19 cellular contexts compared by ENCODE assay signal in the genomic region with DNA sequence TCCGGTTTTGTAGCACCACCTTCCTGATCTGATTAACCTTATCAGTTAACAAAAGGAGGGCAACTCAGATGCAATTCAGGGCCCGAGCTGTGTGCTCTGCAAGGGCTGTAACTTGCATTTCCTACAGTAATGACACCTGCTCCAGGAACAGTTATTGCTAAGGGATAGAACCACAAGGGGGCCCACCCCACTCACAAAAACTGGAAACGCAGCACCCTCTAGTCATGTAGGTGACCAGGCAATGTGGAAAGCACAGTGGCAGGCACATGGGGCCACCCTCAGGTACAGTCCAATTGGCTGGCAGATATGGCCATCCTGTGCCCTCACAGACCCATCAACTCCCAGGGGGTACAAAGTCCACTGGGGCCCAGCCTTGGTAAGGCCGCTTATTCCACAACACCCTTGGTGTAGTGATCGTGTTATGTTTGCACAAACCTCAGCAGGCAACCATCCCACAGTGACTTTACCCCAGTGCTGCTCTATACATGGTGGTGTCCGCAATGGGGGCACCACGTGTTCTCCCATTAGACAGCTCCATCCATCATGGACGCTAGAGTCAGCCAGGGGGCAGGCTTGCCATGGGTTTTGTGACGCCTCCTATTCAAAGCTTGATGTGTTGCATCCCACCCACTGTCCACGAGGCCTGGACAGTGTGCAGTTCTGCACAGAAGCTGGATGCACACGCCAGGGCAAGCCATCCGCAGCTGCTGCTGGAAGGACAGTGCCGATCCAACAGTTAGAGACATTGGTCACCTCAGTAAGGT. TPM values are rescaled to one million over a fixed set of nuclear protein-coding genes. Genes with fewer than 3 reads are reported as not detected.
"Had no signal": no experiment of that assay in that cellular context is flagged by ENCODE, and none has a peak within 500 bp of the region (broad histone marks: within the 10 kb centered on the region; RNA-seq: fewer than 3 reads in every experiment).

No MANE protein-coding gene starts in this region.

- H3K4me1 Mint-ChIP-seq: activated CD4-positive, alpha-beta T cell treated with anti-CD3 and anti-CD28 coated beads, Interleukin-2, amount 10 ng/mL, durations not matched to agents 24 days and 14 days; stimulated activated naive CD8-positive, alpha-beta T cell treated with anti-CD3 and anti-CD28 coated beads, Interleukin-15, amount 100 ng/mL, for 72 hours had no signal

- H3K4me3 Mint-ChIP-seq: activated CD4-positive, alpha-beta T cell treated with anti-CD3 and anti-CD28 coated beads, Interleukin-2, amount 10 ng/mL, durations not matched to agents 24 days and 14 days; nephron; stimulated activated naive CD8-positive, alpha-beta T cell treated with anti-CD3 and anti-CD28 coated beads, Interleukin-15, amount 100 ng/mL, for 72 hours had no signal

- H3K27me3 Mint-ChIP-seq: activated CD4-positive, alpha-beta T cell treated with anti-CD3 and anti-CD28 coated beads, Interleukin-2, amount 10 ng/mL, durations not matched to agents 24 days and 14 days; stimulated activated naive CD8-positive, alpha-beta T cell treated with anti-CD3 and anti-CD28 coated beads, Interleukin-15, amount 100 ng/mL, for 72 hours had no signal

- H3K27me3 ChIP-seq: brain microvascular endothelial cell, foreskin keratinocyte, left lung, testis had no signal

- H3K27ac Mint-ChIP-seq: activated CD4-positive, alpha-beta T cell treated with anti-CD3 and anti-CD28 coated beads, Interleukin-2, amount 10 ng/mL, durations not matched to agents 24 days and 14 days; activated naive CD4-positive, alpha-beta T cell treated with anti-CD3 and anti-CD28 coated beads, Interleukin-2, amount 50 U/mL, for 72 hours; activated T-helper 2 cell treated with anti-CD3 and anti-CD28 coated beads, Interferon-gamma antibody, Interleukin-2, Interleukin-4, amounts not matched to agents 10 μg/mL and 5 μg/mL and 100 μg/mL, durations not matched to agents 14 hours and 24 hours and 36 hours; stimulated activated naive CD8-positive, alpha-beta T cell treated with anti-CD3 and anti-CD28 coated beads, Interleukin-15, amount 100 ng/mL, for 72 hours had no signal

- H3K4me3 ChIP-seq: left lung, testis had no signal

- FAIRE-seq: islet of Langerhans, urothelium cell line had no signal

- DNase-seq: activated CD4-positive, alpha-beta T cell treated with anti-CD3 and anti-CD28 coated beads, Interleukin-2, amount 10 ng/mL, durations not matched to agents 24 days and 14 days; amniotic stem cell; brain microvascular endothelial cell; foreskin keratinocyte; head of caudate nucleus; left lung; mesenchymal stem cell; stimulated activated CD4-positive, alpha-beta T cell treated with anti-CD3 and anti-CD28 coated beads, Interleukin-4, amount 100 ng/mL, for 24 hours; stimulated activated naive CD8-positive, alpha-beta T cell treated with anti-CD3 and anti-CD28 coated beads, Interleukin-15, amount 100 ng/mL, for 72 hours; T1000; testis had no signal

- H3K4me1 ChIP-seq: foreskin keratinocyte, left lung, testis had no signal

- H3K27ac ChIP-seq: brain microvascular endothelial cell, foreskin keratinocyte, left lung, testis had no signal

- H3K9me3 Mint-ChIP-seq: nephron had no signal

- H3K36me3 ChIP-seq: brain microvascular endothelial cell, left lung had no signal

- H3K9me3 ChIP-seq: testis had no signal

- ATAC-seq: activated naive CD4-positive, alpha-beta T cell treated with anti-CD3 and anti-CD28 coated beads, Interleukin-2, amount 50 U/mL, for 72 hours; esophagus mucosa; left lung; stimulated activated naive CD8-positive, alpha-beta T cell treated with anti-CD3 and anti-CD28 coated beads, Interleukin-15, amount 100 ng/mL, for 72 hours had no signal

RNA-seq across cellular contexts. Expression of gene RNF133, which starts 9.4 kb away (rescaled TPM):
- total RNA-seq: activated CD4-positive, alpha-beta T cell treated with anti-CD3 and anti-CD28 coated beads, Interleukin-2, amount 10 ng/mL, durations not matched to agents 24 days and 14 days; activated CD8-positive, alpha-beta memory T cell treated with anti-CD3 and anti-CD28 coated beads for 36 hours; activated naive CD4-positive, alpha-beta T cell treated with anti-CD3 and anti-CD28 coated beads, Interleukin-2, amount 50 U/mL, for 72 hours; activated T-helper 2 cell treated with anti-CD3 and anti-CD28 coated beads, Interferon-gamma antibody, Interleukin-2, Interleukin-4, amounts not matched to agents 10 μg/mL and 5 μg/mL and 100 μg/mL, durations not matched to agents 14 hours and 24 hours and 36 hours; foreskin keratinocyte; osteocyte had no signal
- polyA plus RNA-seq: foreskin keratinocyte had no signal

RNA-seq across cellular contexts. Expression of gene RNF148, which starts 13.2 kb away (rescaled TPM):
- total RNA-seq: activated CD4-positive, alpha-beta T cell treated with anti-CD3 and anti-CD28 coated beads, Interleukin-2, amount 10 ng/mL, durations not matched to agents 24 days and 14 days; activated CD8-positive, alpha-beta memory T cell treated with anti-CD3 and anti-CD28 coated beads for 36 hours; activated naive CD4-positive, alpha-beta T cell treated with anti-CD3 and anti-CD28 coated beads, Interleukin-2, amount 50 U/mL, for 72 hours; activated T-helper 2 cell treated with anti-CD3 and anti-CD28 coated beads, Interferon-gamma antibody, Interleukin-2, Interleukin-4, amounts not matched to agents 10 μg/mL and 5 μg/mL and 100 μg/mL, durations not matched to agents 14 hours and 24 hours and 36 hours; esophagus mucosa; foreskin keratinocyte; osteocyte had no signal
- polyA plus RNA-seq: foreskin keratinocyte had no signal
